ENCODE assay signal across 2 cellular contexts in genomic region chr2:11325961-11326691, GRCh38.
TF ChIP-seq lines count a peak whose summit lies in the region.

No MANE protein-coding gene starts in this region.

TF ChIP-seq in GM12878, 131 proteins besides CTCF, POLR2A, EP300 and RAD21:
- TF ChIP-seq, protein P1, sequence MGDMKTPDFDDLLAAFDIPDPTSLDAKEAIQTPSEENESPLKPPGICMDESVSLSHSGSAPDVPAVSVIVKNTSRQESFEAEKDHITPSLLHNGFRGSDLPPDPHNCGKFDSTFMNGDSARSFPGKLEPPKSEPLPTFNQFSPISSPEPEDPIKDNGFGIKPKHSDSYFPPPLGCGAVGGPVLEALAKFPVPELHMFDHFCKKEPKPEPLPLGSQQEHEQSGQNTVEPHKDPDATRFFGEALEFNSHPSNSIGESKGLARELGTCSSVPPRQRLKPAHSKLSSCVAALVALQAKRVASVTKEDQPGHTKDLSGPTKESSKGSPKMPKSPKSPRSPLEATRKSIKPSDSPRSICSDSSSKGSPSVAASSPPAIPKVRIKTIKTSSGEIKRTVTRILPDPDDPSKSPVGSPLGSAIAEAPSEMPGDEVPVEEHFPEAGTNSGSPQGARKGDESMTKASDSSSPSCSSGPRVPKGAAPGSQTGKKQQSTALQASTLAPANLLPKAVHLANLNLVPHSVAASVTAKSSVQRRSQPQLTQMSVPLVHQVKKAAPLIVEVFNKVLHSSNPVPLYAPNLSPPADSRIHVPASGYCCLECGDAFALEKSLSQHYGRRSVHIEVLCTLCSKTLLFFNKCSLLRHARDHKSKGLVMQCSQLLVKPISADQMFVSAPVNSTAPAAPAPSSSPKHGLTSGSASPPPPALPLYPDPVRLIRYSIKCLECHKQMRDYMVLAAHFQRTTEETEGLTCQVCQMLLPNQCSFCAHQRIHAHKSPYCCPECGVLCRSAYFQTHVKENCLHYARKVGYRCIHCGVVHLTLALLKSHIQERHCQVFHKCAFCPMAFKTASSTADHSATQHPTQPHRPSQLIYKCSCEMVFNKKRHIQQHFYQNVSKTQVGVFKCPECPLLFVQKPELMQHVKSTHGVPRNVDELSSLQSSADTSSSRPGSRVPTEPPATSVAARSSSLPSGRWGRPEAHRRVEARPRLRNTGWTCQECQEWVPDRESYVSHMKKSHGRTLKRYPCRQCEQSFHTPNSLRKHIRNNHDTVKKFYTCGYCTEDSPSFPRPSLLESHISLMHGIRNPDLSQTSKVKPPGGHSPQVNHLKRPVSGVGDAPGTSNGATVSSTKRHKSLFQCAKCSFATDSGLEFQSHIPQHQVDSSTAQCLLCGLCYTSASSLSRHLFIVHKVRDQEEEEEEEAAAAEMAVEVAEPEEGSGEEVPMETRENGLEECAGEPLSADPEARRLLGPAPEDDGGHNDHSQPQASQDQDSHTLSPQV (IDR thresholded peaks at IDR 0.05) = no peak
- TF ChIP-seq SREBF2 (IDR thresholded peaks at IDR 0.05; ENCODE audit: low read length) (no peak), HDGF (IDR thresholded peaks at IDR 0.05) (no peak), KLF5 (IDR thresholded peaks at IDR 0.05; ENCODE audit: partially characterized antibody) (no peak)

TF ChIP-seq in HepG2, 621 proteins besides CTCF, POLR2A, EP300 and RAD21:
- no peak for TF ChIP-seq HNRNPLL (IDR thresholded peaks at IDR 0.05; ENCODE audit: low read depth, low read length, poor library complexity, severe bottlenecking)
- TF ChIP-seq, protein P2, sequence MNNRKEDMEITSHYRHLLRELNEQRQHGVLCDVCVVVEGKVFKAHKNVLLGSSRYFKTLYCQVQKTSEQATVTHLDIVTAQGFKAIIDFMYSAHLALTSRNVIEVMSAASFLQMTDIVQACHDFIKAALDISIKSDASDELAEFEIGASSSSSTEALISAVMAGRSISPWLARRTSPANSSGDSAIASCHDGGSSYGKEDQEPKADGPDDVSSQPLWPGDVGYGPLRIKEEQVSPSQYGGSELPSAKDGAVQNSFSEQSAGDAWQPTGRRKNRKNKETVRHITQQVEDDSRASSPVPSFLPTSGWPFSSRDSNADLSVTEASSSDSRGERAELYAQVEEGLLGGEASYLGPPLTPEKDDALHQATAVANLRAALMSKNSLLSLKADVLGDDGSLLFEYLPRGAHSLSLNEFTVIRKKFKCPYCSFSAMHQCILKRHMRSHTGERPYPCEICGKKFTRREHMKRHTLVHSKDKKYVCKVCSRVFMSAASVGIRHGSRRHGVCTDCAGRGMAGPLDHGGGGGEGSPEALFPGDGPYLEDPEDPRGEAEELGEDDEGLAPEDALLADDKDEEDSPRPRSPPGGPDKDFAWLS (CRISPR knock-in tag; IDR thresholded peaks at IDR 0.05; ENCODE audit: borderline replicate concordance) = no peak
- TF ChIP-seq, protein P3, sequence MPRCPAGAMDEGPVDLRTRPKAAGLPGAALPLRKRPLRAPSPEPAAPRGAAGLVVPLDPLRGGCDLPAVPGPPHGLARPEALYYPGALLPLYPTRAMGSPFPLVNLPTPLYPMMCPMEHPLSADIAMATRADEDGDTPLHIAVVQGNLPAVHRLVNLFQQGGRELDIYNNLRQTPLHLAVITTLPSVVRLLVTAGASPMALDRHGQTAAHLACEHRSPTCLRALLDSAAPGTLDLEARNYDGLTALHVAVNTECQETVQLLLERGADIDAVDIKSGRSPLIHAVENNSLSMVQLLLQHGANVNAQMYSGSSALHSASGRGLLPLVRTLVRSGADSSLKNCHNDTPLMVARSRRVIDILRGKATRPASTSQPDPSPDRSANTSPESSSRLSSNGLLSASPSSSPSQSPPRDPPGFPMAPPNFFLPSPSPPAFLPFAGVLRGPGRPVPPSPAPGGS (CRISPR knock-in tag; IDR thresholded peaks at IDR 0.05) = no peak
- no peak for TF ChIP-seq KDM6A (CRISPR knock-in tag; IDR thresholded peaks at IDR 0.05; ENCODE audit: low read depth)
- peak; percentile 33 for TF ChIP-seq RBM22 (optimal IDR thresholded peaks at IDR 0.05; ENCODE audit: low read length)
